In genomic region chr21:45076245-45076661, GRCh38 we compare ENCODE assay signal across 9 cellular contexts. TPM values are rescaled to one million over a fixed set of nuclear protein-coding genes. Genes with fewer than 3 reads are reported as not detected.
DNase-seq lines count a peak whose midpoint lies in the region; ATAC-seq and TF ChIP-seq lines count a peak whose summit lies in the region.
"Had no signal": no experiment of that assay in that cellular context is flagged by ENCODE, and none has a peak within 500 bp of the region (broad histone marks: within the 10 kb centered on the region; RNA-seq: fewer than 3 reads in every experiment).

No MANE protein-coding gene starts in this region.

- peaks cover 26% of the 10 kb centered on the region; the same call in 1 of the 2 replicates for H3K79me2 ChIP-seq in HCT116 (ENCODE audit: insufficient read depth, low read length)

- TF ChIP-seq RAD21 in HCT116 (IDR thresholded peaks at IDR 0.05; ENCODE audit: low read depth): no peak

- H3K36me3 ChIP-seq in HCT116 (ENCODE audit: control insufficient read depth in 1 of 2, insufficient read depth in 2 of 2, low read length in 2 of 2): no peaks in the 10 kb centered on the region

- H3K4me1 Mint-ChIP-seq in activated CD8-positive, alpha-beta T cell treated with anti-CD3 and anti-CD28 coated beads, Interleukin-2, amount 10 ng/mL, durations not matched to agents 7 days and 5 days (ENCODE audit: low read depth): peaks cover 62% of the 10 kb centered on the region
- peaks cover 32% of the 10 kb centered on the region for H3K4me1 Mint-ChIP-seq in memory B cell

- H3K9me2 ChIP-seq in HCT116 (ENCODE audit: insufficient read depth): no peaks in the 10 kb centered on the region

- H3K27me3 Mint-ChIP-seq in activated CD8-positive, alpha-beta T cell treated with anti-CD3 and anti-CD28 coated beads, Interleukin-2, amount 10 ng/mL, durations not matched to agents 7 days and 5 days (ENCODE audit: low read depth): no peaks in the 10 kb centered on the region
- no peaks in the 10 kb centered on the region for H3K27me3 Mint-ChIP-seq in memory B cell

- H3K9me3 Mint-ChIP-seq in activated CD8-positive, alpha-beta T cell treated with anti-CD3 and anti-CD28 coated beads, Interleukin-2, amount 10 ng/mL, durations not matched to agents 7 days and 5 days (ENCODE audit: insufficient read depth): no peaks in the 10 kb centered on the region
- H3K9me3 Mint-ChIP-seq in memory B cell: no peaks in the 10 kb centered on the region

- H2AFZ ChIP-seq in HCT116 (ENCODE audit: low read depth, low read length, poor library complexity, severe bottlenecking): no peak overlapping the region

- POLR2A ChIA-PET in AG04450 (lab: Yijun Ruan, JAX): interaction anchor here (0.6 to 1.2 kb wide), 4 partner anchors 9 to 128 kb away, joined by 3 to 9 read pairs (median 4); no protein-coding TSS in a partner anchor
- POLR2A ChIA-PET in HCT116 (lab: Charles Lee): interaction anchor here (0.7 kb wide), 1 partner anchor 11 kb away, joined by 3 read pairs; no protein-coding TSS in a partner anchor
- POLR2A ChIA-PET in activated CD8-positive, alpha-beta T cell treated with anti-CD3 and anti-CD28 coated beads, Interleukin-2, amount 10 ng/mL, durations not matched to agents 7 days and 5 days (lab: Charles Lee): interaction anchor here (1.6 kb wide), 1 partner anchor 11 kb away, joined by 6 read pairs; no protein-coding TSS in a partner anchor

- H3K4me3 ChIP-seq in AG04450 (ENCODE audit: low read depth, low read length): peak overlapping the region; percentile 83
- no peak overlapping the region for H3K4me3 ChIP-seq in HCT116 (replicated peaks in 1 of 2; ENCODE audit: low read depth in 1 of 2, low read length in 2 of 2)

- CTCF ChIA-PET in AG04450 (lab: Charles Lee) (interaction anchor here (1.3 to 5.4 kb wide), 4 partner anchors 26 to 126 kb away, joined by 4 to 30 read pairs (median 6); no protein-coding TSS in a partner anchor), HCT116 (lab: Charles Lee) (interaction anchor here (2.1 kb wide), 1 partner anchor 61 kb away, joined by 11 read pairs; no protein-coding TSS in a partner anchor)
- CTCF ChIA-PET in activated CD8-positive, alpha-beta T cell treated with anti-CD3 and anti-CD28 coated beads, Interleukin-2, amount 10 ng/mL, durations not matched to agents 7 days and 5 days (lab: Charles Lee): interaction anchor here (0.8 to 6.0 kb wide), 10 partner anchors 13 to 126 kb away, joined by 3 to 65 read pairs (median 6); no protein-coding TSS in a partner anchor

- H3K9ac ChIP-seq in HCT116 (ENCODE audit: low read length): no peak overlapping the region

- peak overlapping the region; percentile 86; the same call in 1 of the 2 replicates for H3K4me2 ChIP-seq in HCT116 (ENCODE audit: low read length)

- RAD21 ChIA-PET in HCT116 (lab: Charles Lee; ENCODE audit: low non-redundant PET in 1 of 2, low total read pairs in 2 of 2, uncharacterized antibody in 2 of 2, unreplicated experiment in 2 of 2): no interaction called here

- peaks cover 22% of the 10 kb centered on the region for H3K36me3 Mint-ChIP-seq in activated CD8-positive, alpha-beta T cell treated with anti-CD3 and anti-CD28 coated beads, Interleukin-2, amount 10 ng/mL, durations not matched to agents 7 days and 5 days (ENCODE audit: low read depth)
- H3K36me3 Mint-ChIP-seq in memory B cell: peaks cover 2% of the 10 kb centered on the region

- BruUV-seq in HCT116 (replicated peaks; lab: Mats Ljungman, UMichigan): no TSS peak

- ATAC-seq in HCT116: no peak
- ATAC-seq in activated CD8-positive, alpha-beta T cell treated with anti-CD3 and anti-CD28 coated beads, Interleukin-2, amount 10 ng/mL, durations not matched to agents 7 days and 5 days: no peak
- ATAC-seq in memory B cell (ENCODE audit: low read depth): no peak
- ATAC-seq in GM19467 (IDR thresholded peaks at IDR 0.05; ENCODE audit: unreplicated experiment): no peak

- no peaks in the 10 kb centered on the region for H3K27me3 ChIP-seq in AG04450 (ENCODE audit: control insufficient read depth, insufficient read depth, low read length)
- no peaks in the 10 kb centered on the region for H3K27me3 ChIP-seq in HCT116 (ENCODE audit: insufficient read depth, low read length)

- H4K20me1 ChIP-seq in HCT116 (ENCODE audit: insufficient read depth): no peaks in the 10 kb centered on the region

- intact Hi-C loops in HCT116 (cut with micrococcal nuclease): no loop called here

- in situ Hi-C loops in ACHN (cut with HindIII; ENCODE audit: low pct_ligation_motif_present, low pct_unique_long_range_greater_than_20kb, low sequenced_read_pairs): no loop called here

- peaks cover 15 to 25% of the 10 kb centered on the region in 2 experiments for H3K4me1 ChIP-seq in HCT116 (ENCODE audit: control insufficient read depth in 1 of 2, insufficient read depth in 2 of 2, low read length in 2 of 2)

- TF ChIP-seq CTCF in AG04450 (IDR thresholded peaks at IDR 0.05; ENCODE audit: low read depth, low read length) (no peak), HCT116 (IDR thresholded peaks at IDR 0.05 in 2 of 3, conservative IDR thresholded peaks at IDR 0.05 in 1 of 3; ENCODE audit: borderline replicate concordance in 1 of 3, insufficient read depth in 1 of 3, low read depth in 2 of 3, low read length in 2 of 3) (no peak)

- H3K27ac ChIP-seq in AG04450 (ENCODE audit: low read depth, low read length) (no peak overlapping the region), HCT116 (ENCODE audit: low read depth, low read length) (no peak overlapping the region)
- H3K27ac ChIP-seq: epithelial cell of prostate had no signal

- H3K4me3 Mint-ChIP-seq in activated CD8-positive, alpha-beta T cell treated with anti-CD3 and anti-CD28 coated beads, Interleukin-2, amount 10 ng/mL, durations not matched to agents 7 days and 5 days: peak overlapping the region; percentile 82
- peak overlapping the region; percentile 81 for H3K4me3 Mint-ChIP-seq in memory B cell

- H3K9me3 ChIP-seq in AG04450 (ENCODE audit: control insufficient read depth, insufficient read depth, low read length) (peaks cover 3% of the 10 kb centered on the region; the same call in 1 of the 2 replicates), HCT116 (ENCODE audit: control insufficient read depth in 1 of 2, insufficient read depth in 1 of 2, low read depth in 1 of 2, low read length in 2 of 2) (no peaks in the 10 kb centered on the region)

- no peak for TF ChIP-seq POLR2A in HCT116 (IDR thresholded peaks at IDR 0.05; ENCODE audit: borderline replicate concordance, extremely low read depth, insufficient read depth, insufficient read length)

- DNase-seq in AG04450 (ENCODE audit: low read depth, low spot score) (no peak), HCT116 (ENCODE audit: low read depth, low spot score) (no peak), memory B cell (ENCODE audit: low spot score in 2 of 2) (no peak), AML-193 (lab: John Stamatoyannopoulos, UW) (no peak), ACHN (no peak), amniotic stem cell (lab: John Stamatoyannopoulos, UW) (no peak)
- no peak for DNase-seq in activated CD8-positive, alpha-beta T cell treated with anti-CD3 and anti-CD28 coated beads, Interleukin-2, amount 10 ng/mL, durations not matched to agents 7 days and 5 days

- H3K27ac Mint-ChIP-seq in activated CD8-positive, alpha-beta T cell treated with anti-CD3 and anti-CD28 coated beads, Interleukin-2, amount 10 ng/mL, durations not matched to agents 7 days and 5 days: peak overlapping the region; percentile 60
- H3K27ac Mint-ChIP-seq in memory B cell: no peak overlapping the region

TF ChIP-seq in HCT116, 20 proteins besides CTCF, POLR2A, EP300 and RAD21:
- TF ChIP-seq ZNF274 (IDR thresholded peaks at IDR 0.05; ENCODE audit: low read depth, low read length) (no peak), ZFX (IDR thresholded peaks at IDR 0.05) (no peak), MAX (IDR thresholded peaks at IDR 0.05) (no peak), TCF7L2 (IDR thresholded peaks at IDR 0.05; ENCODE audit: borderline replicate concordance, extremely low read depth, insufficient read depth, insufficient read length) (no peak), FOSL1 (IDR thresholded peaks at IDR 0.05; ENCODE audit: low read depth) (no peak), EZH2phosphoT487 (IDR thresholded peaks at IDR 0.05; ENCODE audit: borderline replicate concordance) (no peak), YY1 (IDR thresholded peaks at IDR 0.05; ENCODE audit: extremely low read depth, insufficient replicate concordance, low read depth, low read length) (no peak), EGR1 (IDR thresholded peaks at IDR 0.05; ENCODE audit: low read depth) (no peak)

RNA-seq across cellular contexts. Expression of gene ADARB1, which starts 1.9 kb away (rescaled TPM):
- 25.3 and 27.9 TPM in 2 replicates for polyA plus RNA-seq in AG04450 (2011; rRNA removed)
- polyA minus RNA-seq in AG04450 (2011; rRNA and poly(A)+ RNA removed): 46.2 and 48.1 TPM in 2 replicates
- 13.5 TPM for total RNA-seq in HCT116 (2021; ENCODE audit: unreplicated experiment)
- polyA plus RNA-seq in HCT116 (2012): 6.1 and 7.0 TPM in 2 replicates
- 10 to 100 TPM; 52.9 to 66.2 TPM for total RNA-seq in activated CD8-positive, alpha-beta T cell treated with anti-CD3 and anti-CD28 coated beads, Interleukin-2, amount 10 ng/mL, durations not matched to agents 7 days and 5 days
